Comparison of ENCODE assay signal across 16 cellular contexts in genomic region chr1:169009666-169010065, GRCh38.
DNase-seq lines count a peak whose midpoint lies in the region; ATAC-seq, FAIRE-seq and TF ChIP-seq lines count a peak whose summit lies in the region.
"Had no signal": no experiment of that assay in that cellular context is flagged by ENCODE, and none has a peak within 500 bp of the region (broad histone marks: within the 10 kb centered on the region; RNA-seq: fewer than 3 reads in every experiment).

No MANE protein-coding gene starts in this region.

- no peak for FAIRE-seq in small intestine (lab: Jason Lieb, UNC)

- H3K4me1 ChIP-seq in OCI-LY3 (ENCODE audit: low read length) (peaks cover 43% of the 10 kb centered on the region), small intestine (ENCODE audit: control insufficient read depth in 2 of 2, insufficient read depth in 1 of 2, low read depth in 1 of 2, low read length in 1 of 2) (no peaks in the 10 kb centered on the region)
- H3K4me1 ChIP-seq: Caco-2 had no signal

- peak overlapping the region; percentile 6; the same call in 1 of the 2 replicates for H3K4me2 ChIP-seq in OCI-LY3 (ENCODE audit: low read length)
- H3K4me2 ChIP-seq: KMS-11, PC-9 had no signal

- H2AFZ ChIP-seq in OCI-LY3 (ENCODE audit: low read depth, low read length), result no peak overlapping the region
- H2AFZ ChIP-seq: PC-9 had no signal

- H3K9ac ChIP-seq in OCI-LY3 (ENCODE audit: low read length), result no peak overlapping the region
- H3K9ac ChIP-seq: KMS-11 had no signal

- H3K9me3 ChIP-seq in OCI-LY3 (ENCODE audit: insufficient read depth, low read length) (no peaks in the 10 kb centered on the region), small intestine (ENCODE audit: control insufficient read depth, low read depth) (no peaks in the 10 kb centered on the region)
- H3K9me3 ChIP-seq: Caco-2 had no signal

- no peaks in the 10 kb centered on the region for H4K20me1 ChIP-seq in OCI-LY3 (ENCODE audit: insufficient read depth, low read length)

- no peaks in the 10 kb centered on the region for H3K79me2 ChIP-seq in OCI-LY3 (ENCODE audit: low read length)

- peaks cover 11% of the 10 kb centered on the region; the same call in 1 of the 2 replicates for H3K27me3 ChIP-seq in OCI-LY3 (ENCODE audit: low read depth, low read length)
- no peaks in the 10 kb centered on the region for H3K27me3 ChIP-seq in small intestine (ENCODE audit: control insufficient read depth in 2 of 2, insufficient read depth in 2 of 2, low read length in 2 of 2)

- DNase-seq in GM12865 (ENCODE audit: low read depth) (peak; percentile 56), GM10266 (ENCODE audit: extremely low spot score) (no peak), small intestine (no peak)
- DNase-seq: AML-193; Caco-2; NCI-H1092; NCI-H226; NCI-H526; NK-92 treated with Interleukin-12 subunit alpha and Interleukin-12 subunit beta, amount 100 ng/mL, for 24 hours; PC-9; T-helper 1 cell had no signal

- TF ChIP-seq CTCF in GM12865 (IDR thresholded peaks at IDR 0.05; ENCODE audit: insufficient read depth, low read depth, low read length, missing control alignments) (no peak), OCI-LY3 (IDR thresholded peaks at IDR 0.05; ENCODE audit: low read depth, low read length) (no peak), GM10266 (IDR thresholded peaks at IDR 0.05; ENCODE audit: control insufficient read depth, insufficient read depth, low read depth, missing control alignments) (no peak)

- H3K36me3 ChIP-seq in OCI-LY3 (replicated peaks; ENCODE audit: low read depth, low read length) (no peaks in the 10 kb centered on the region), small intestine (ENCODE audit: control insufficient read depth in 2 of 2, insufficient read depth in 2 of 2, low read length in 2 of 2) (no peaks in the 10 kb centered on the region)

- ATAC-seq in GM18868 (IDR thresholded peaks at IDR 0.05; ENCODE audit: unreplicated experiment), result peak; percentile 62
- ATAC-seq in GM21723 (IDR thresholded peaks at IDR 0.05; ENCODE audit: unreplicated experiment), result peak; percentile 45
- no peak for ATAC-seq in GM21786 (IDR thresholded peaks at IDR 0.05; ENCODE audit: unreplicated experiment)

- H3K27ac ChIP-seq in OCI-LY3 (ENCODE audit: low read length) (no peak overlapping the region), small intestine (ENCODE audit: low read depth in 1 of 2, low read length in 1 of 2) (no peak overlapping the region)
- H3K27ac ChIP-seq: KMS-11, PC-9 had no signal

- H3K4me3 ChIP-seq in GM12865 (ENCODE audit: low read depth, low read length) (no peak overlapping the region), OCI-LY3 (ENCODE audit: low read length) (no peak overlapping the region), small intestine (ENCODE audit: low read depth in 1 of 2, low read length in 2 of 2) (no peak overlapping the region)
- H3K4me3 ChIP-seq: PC-9 had no signal
